In genomic region chr2:47057732-47058012, GRCh38 we compare ENCODE assay signal across 10 cellular contexts.
A peak's percentile ranks its signal among the peaks of the same experiment; 100 is the strongest.
DNase-seq lines count a peak whose midpoint lies in the region; ATAC-seq and TF ChIP-seq lines count a peak whose summit lies in the region.
"Had no signal": no experiment of that assay in that cellular context is flagged by ENCODE, and none has a peak within 500 bp of the region (broad histone marks: within the 10 kb centered on the region; RNA-seq: fewer than 3 reads in every experiment).

No MANE protein-coding gene starts in this region.

- H3K27ac ChIP-seq in Panc1 (ENCODE audit: low read length) = peak overlapping the region; percentile 48
- peak overlapping the region; percentile 79 to 87 (median 84) for H3K27ac ChIP-seq in esophagus muscularis mucosa (replicated peaks in 1 of 4)
- H3K27ac ChIP-seq in psoas muscle = peak overlapping the region; percentile 74

- H3K4me1 Mint-ChIP-seq in CD14-positive monocyte = peaks cover 65% of the 10 kb centered on the region

- H3K4me3 ChIP-seq in Panc1 (ENCODE audit: low read depth in 2 of 2, low read length in 2 of 2) (no peak overlapping the region), esophagus muscularis mucosa (no peak overlapping the region), psoas muscle (no peak overlapping the region)
- H3K4me3 ChIP-seq: mucosa of descending colon had no signal

- peaks cover 15% of the 10 kb centered on the region for H3K4me1 ChIP-seq in Panc1 (ENCODE audit: control insufficient read depth, insufficient read depth, low read length)
- H3K4me1 ChIP-seq in esophagus muscularis mucosa = peaks cover 58 to 83% (median 73%) of the 10 kb centered on the region in 4 donors
- H3K4me1 ChIP-seq in psoas muscle = peaks cover 81% of the 10 kb centered on the region

- TF ChIP-seq POLR2A in esophagus muscularis mucosa (IDR thresholded peaks at IDR 0.05; ENCODE audit: low read depth) = no peak

- H3K36me3 Mint-ChIP-seq in CD14-positive monocyte = peaks cover 61 to 76% of the 10 kb centered on the region in 2 donors

- H3K27ac Mint-ChIP-seq in CD14-positive monocyte = peak overlapping the region; percentile 99 to 100 (median 99)

- BruUV-seq in Panc1 (replicated peaks; lab: Mats Ljungman, UMichigan) = no TSS peak

- peaks cover 0 to 6% (median 0%) of the 10 kb centered on the region in 3 donors for H3K27me3 Mint-ChIP-seq in CD14-positive monocyte (ENCODE audit: low read depth in 3 of 3)

- 77% methylated on average over 1 of the region's 1 CpG for WGBS in esophagus muscularis mucosa
- WGBS in psoas muscle, 3 donors = 54 to 81% (median 69%) methylated on average over 1 of the region's 1 CpG

- no peaks in the 10 kb centered on the region for H3K27me3 ChIP-seq in Panc1 (ENCODE audit: control insufficient read depth, insufficient read depth, low read length)
- no peaks in the 10 kb centered on the region for H3K27me3 ChIP-seq in esophagus muscularis mucosa
- no peaks in the 10 kb centered on the region for H3K27me3 ChIP-seq in psoas muscle (ENCODE audit: insufficient read depth in 3 of 3, low read length in 2 of 3)

- CTCF ChIA-PET in Panc1 (lab: Charles Lee) = no interaction called here

- no peak for TF ChIP-seq EP300 in esophagus muscularis mucosa (IDR thresholded peaks at IDR 0.05)

- DNase-seq in CD14-positive monocyte (ENCODE audit: low spot score) = no peak
- DNase-seq in Panc1 (ENCODE audit: low read depth, low spot score) = no peak
- DNase-seq in esophagus muscularis mucosa (ENCODE audit: extremely low spot score) = no peak
- no peak for DNase-seq in psoas muscle
- no peak for DNase-seq in NCI-H2081 (lab: John Stamatoyannopoulos, UW)
- DNase-seq in effector CD4-positive, alpha-beta T cell = no peak
- DNase-seq: activated T-cell treated with anti-CD3 and anti-CD28 coated beads, Interleukin-2, amount 50 U/mL, for 4 hours had no signal

- ATAC-seq in Panc1 = no peak
- no peak for ATAC-seq in psoas muscle
- no peak for ATAC-seq in GM21825 (IDR thresholded peaks at IDR 0.05; ENCODE audit: unreplicated experiment)
- no peak for ATAC-seq in GM21576 (IDR thresholded peaks at IDR 0.05; ENCODE audit: unreplicated experiment)
- ATAC-seq: activated T-cell treated with anti-CD3 and anti-CD28 coated beads, Interleukin-2, amount 50 U/mL, for 4 hours had no signal

- no peaks in the 10 kb centered on the region for H3K9me3 ChIP-seq in Panc1 (ENCODE audit: control insufficient read depth, insufficient read depth, low read depth, low read length)
- H3K9me3 ChIP-seq in esophagus muscularis mucosa = no peaks in the 10 kb centered on the region
- H3K9me3 ChIP-seq in psoas muscle = no peaks in the 10 kb centered on the region
- H3K9me3 ChIP-seq: mucosa of descending colon had no signal

- H3K36me3 ChIP-seq in Panc1 (ENCODE audit: control insufficient read depth, insufficient read depth, low read length) (no peaks in the 10 kb centered on the region), esophagus muscularis mucosa (peaks cover 0 to 35% (median 19%) of the 10 kb centered on the region in 4 donors), psoas muscle (ENCODE audit: insufficient read depth in 1 of 2, low read depth in 1 of 2) (no peaks in the 10 kb centered on the region)

- TF ChIP-seq CTCF in CD14-positive monocyte (IDR thresholded peaks at IDR 0.05) (no peak), Panc1 (IDR thresholded peaks at IDR 0.05) (no peak), esophagus muscularis mucosa (IDR thresholded peaks at IDR 0.05) (no peak), psoas muscle (IDR thresholded peaks at IDR 0.05) (no peak)

- POLR2A ChIA-PET in Panc1 (lab: Charles Lee) = no interaction called here

- H3K4me3 Mint-ChIP-seq in CD14-positive monocyte = peak overlapping the region; percentile 53 to 78
- H3K4me3 Mint-ChIP-seq: activated T-cell treated with anti-CD3 and anti-CD28 coated beads, Interleukin-2, amount 50 U/mL, for 4 hours had no signal

- no peaks in the 10 kb centered on the region for H3K9me3 Mint-ChIP-seq in CD14-positive monocyte
- H3K9me3 Mint-ChIP-seq: activated T-cell treated with anti-CD3 and anti-CD28 coated beads, Interleukin-2, amount 50 U/mL, for 4 hours had no signal

- in situ Hi-C loops in Panc1 (cut with HindIII; ENCODE audit: low pct_unique_long_range_greater_than_20kb, low sequenced_read_pairs) = no loop called here

- intact Hi-C loops in CD14-positive monocyte (cut with micrococcal nuclease) = loop anchor here (2.0 kb wide), 1 partner anchor 15 kb away; no protein-coding TSS in a partner anchor
- intact Hi-C loops in Panc1 (cut with micrococcal nuclease; ENCODE audit: unreplicated experiment) = no loop called here
- intact Hi-C loops in esophagus muscularis mucosa (cut with DNase I) = no loop called here
- intact Hi-C loops in psoas muscle (cut with DNase I) = loop anchor here in 1 of 2 donors (5.0 kb wide), 1 partner anchor 115 kb away; no protein-coding TSS in a partner anchor

Comparison
In these comparisons a context has a peak if more than half of its experiments do, and no peak if none do; other contexts are left out.
1. intact Hi-C loops: an anchor here in CD14-positive monocyte (2.0 kb wide); none called in Panc1 and esophagus muscularis mucosa.